ENCODE assay signal across 13 cellular contexts in the genomic region with DNA sequence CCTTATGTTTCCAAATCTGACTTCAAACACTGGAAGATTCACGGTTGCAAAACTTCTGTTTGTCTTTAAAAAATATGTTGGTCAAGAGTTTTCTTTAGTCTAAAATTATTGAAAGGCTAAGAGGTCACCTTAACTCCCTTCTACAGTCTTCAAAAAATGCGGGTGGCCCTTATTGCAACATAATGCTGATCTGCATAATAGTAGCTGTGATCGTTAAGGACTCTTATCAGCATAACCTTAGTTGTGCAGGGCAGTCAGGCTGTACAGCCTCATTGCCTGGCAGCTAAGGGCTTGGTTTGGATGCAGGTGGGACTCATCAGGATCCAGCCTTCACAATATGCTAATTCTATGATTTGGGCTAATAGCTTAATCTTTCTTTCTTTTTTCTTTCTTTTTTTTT.
"Had no signal": no experiment of that assay in that cellular context is flagged by ENCODE, and none has a peak within 500 bp of the region (broad histone marks: within the 10 kb centered on the region; RNA-seq: fewer than 3 reads in every experiment).

No MANE protein-coding gene starts in this region.

- ATAC-seq: esophagus mucosa; natural killer cell treated with Interleukin-12 subunit alpha and Interleukin-12 subunit beta and Interleukin-15 and Interleukin-18, amount 100 ng/mL, for 72 hours had no signal

- H3K36me3 Mint-ChIP-seq: activated naive CD4-positive, alpha-beta T cell treated with anti-CD3 and anti-CD28 coated beads, Interleukin-2, amount 10 ng/mL, durations not matched to agents 7 days and 5 days; memory B cell; natural killer cell treated with Interleukin-12 subunit alpha and Interleukin-12 subunit beta and Interleukin-15 and Interleukin-18, amount 100 ng/mL, for 72 hours had no signal

- H3K27me3 Mint-ChIP-seq: activated naive CD4-positive, alpha-beta T cell treated with anti-CD3 and anti-CD28 coated beads, Interleukin-2, amount 10 ng/mL, durations not matched to agents 7 days and 5 days; brain; memory B cell; natural killer cell treated with Interleukin-12 subunit alpha and Interleukin-12 subunit beta and Interleukin-15 and Interleukin-18, amount 100 ng/mL, for 72 hours had no signal

- H3K9me3 Mint-ChIP-seq: activated naive CD4-positive, alpha-beta T cell treated with anti-CD3 and anti-CD28 coated beads, Interleukin-2, amount 10 ng/mL, durations not matched to agents 7 days and 5 days; activated T-helper 2 cell treated with anti-CD3 and anti-CD28 coated beads, Interferon-gamma antibody, Interleukin-2, Interleukin-4, amounts not matched to agents 10 μg/mL and 5 μg/mL and 100 μg/mL, durations not matched to agents 14 hours and 24 hours and 36 hours; brain; memory B cell; natural killer cell treated with Interleukin-12 subunit alpha and Interleukin-12 subunit beta and Interleukin-15 and Interleukin-18, amount 100 ng/mL, for 72 hours had no signal

- H3K27ac Mint-ChIP-seq: activated naive CD4-positive, alpha-beta T cell treated with anti-CD3 and anti-CD28 coated beads, Interleukin-2, amount 10 ng/mL, durations not matched to agents 7 days and 5 days; activated T-helper 2 cell treated with anti-CD3 and anti-CD28 coated beads, Interferon-gamma antibody, Interleukin-2, Interleukin-4, amounts not matched to agents 10 μg/mL and 5 μg/mL and 100 μg/mL, durations not matched to agents 14 hours and 24 hours and 36 hours; brain; memory B cell; natural killer cell treated with Interleukin-12 subunit alpha and Interleukin-12 subunit beta and Interleukin-15 and Interleukin-18, amount 100 ng/mL, for 72 hours had no signal

- DNase-seq: activated naive CD4-positive, alpha-beta T cell treated with anti-CD3 and anti-CD28 coated beads, Interleukin-2, amount 10 ng/mL, durations not matched to agents 7 days and 5 days; cerebellar nuclear complex; dermis blood vessel endothelial cell; foreskin melanocyte; heart right ventricle; SHP77 treated with DMSO at 0.1 percent for 48 hours; thyroid gland had no signal

- H3K4me3 Mint-ChIP-seq: activated naive CD4-positive, alpha-beta T cell treated with anti-CD3 and anti-CD28 coated beads, Interleukin-2, amount 10 ng/mL, durations not matched to agents 7 days and 5 days; brain; memory B cell; natural killer cell treated with Interleukin-12 subunit alpha and Interleukin-12 subunit beta and Interleukin-15 and Interleukin-18, amount 100 ng/mL, for 72 hours had no signal

- H3K27me3 ChIP-seq: heart right ventricle, thyroid gland had no signal

- H3K9me3 ChIP-seq: heart right ventricle, thyroid gland had no signal

- H3K27ac ChIP-seq: skin epidermis had no signal

- H3K4me1 Mint-ChIP-seq: activated naive CD4-positive, alpha-beta T cell treated with anti-CD3 and anti-CD28 coated beads, Interleukin-2, amount 10 ng/mL, durations not matched to agents 7 days and 5 days; brain; memory B cell had no signal

- H3K4me3 ChIP-seq: heart right ventricle, skin epidermis, thyroid gland had no signal
